Comparison of ENCODE assay signal across 2 cellular contexts in genomic region chr6:14575961-14576360, GRCh38.
TF ChIP-seq lines count a peak whose summit lies in the region.

No MANE protein-coding gene starts in this region.

TF ChIP-seq in HepG2, 621 proteins besides CTCF, POLR2A, EP300 and RAD21:
- TF ChIP-seq MNT (IDR thresholded peaks at IDR 0.05), result peak; percentile 36
- no peak for TF ChIP-seq NFE2L2 (IDR thresholded peaks at IDR 0.05; ENCODE audit: low read length)

TF ChIP-seq in H1, 55 proteins besides CTCF, POLR2A, EP300 and RAD21:
- TF ChIP-seq SP1 (IDR thresholded peaks at IDR 0.05; ENCODE audit: low read depth, low read length) (no peak), SIX5 (IDR thresholded peaks at IDR 0.05; ENCODE audit: low read depth, low read length) (no peak), KDM1A (IDR thresholded peaks at IDR 0.05; ENCODE audit: borderline replicate concordance, low read length) (peak; percentile 59; the same call in 1 of the 2 replicates)
